ENCODE assay signal across 8 cellular contexts in genomic region chr9:130770679-130771442, GRCh38.
DNase-seq lines count a peak whose midpoint lies in the region; ATAC-seq and TF ChIP-seq lines count a peak whose summit lies in the region.

No MANE protein-coding gene starts in this region.

- H3K9me3 ChIP-seq in psoas muscle, result peaks cover 11% of the 10 kb centered on the region

- peak; percentile 77 for TF ChIP-seq CTCF in AG10803 (conservative IDR thresholded peaks at IDR 0.05; ENCODE audit: low read length)
- peak; percentile 43; the same call in 1 of the 2 replicates for TF ChIP-seq CTCF in GM12875 (IDR thresholded peaks at IDR 0.05; ENCODE audit: borderline replicate concordance, insufficient read depth, low read depth, low read length)
- TF ChIP-seq CTCF in VCaP (conservative IDR thresholded peaks at IDR 0.05), result peak; percentile 90
- peak; percentile 71 for TF ChIP-seq CTCF in psoas muscle (IDR thresholded peaks at IDR 0.05)

- H3K4me3 ChIP-seq in AG10803 (ENCODE audit: low read length), result no peak overlapping the region
- H3K4me3 ChIP-seq in GM12875 (ENCODE audit: low read depth, low read length), result no peak overlapping the region
- no peak overlapping the region for H3K4me3 ChIP-seq in psoas muscle

- WGBS in psoas muscle, 3 donors, result 47 to 56% (median 54%) methylated on average over 2 of the region's 2 CpGs

- DNase-seq in AG10803 (ENCODE audit: low read depth), result peak; percentile 71
- peak; percentile 16 for DNase-seq in NCI-H2171 (lab: John Stamatoyannopoulos, UW)
- DNase-seq in germinal center (ENCODE audit: low spot score), result peak; percentile 52
- no peak for DNase-seq in psoas muscle

- H3K27ac ChIP-seq in VCaP (no peak overlapping the region), psoas muscle (no peak overlapping the region)

- intact Hi-C loops in psoas muscle (cut with DNase I), result loop anchor here (2.0 to 5.0 kb wide), 2 partner anchors 91 to 92 kb away; no protein-coding TSS in a partner anchor

- ATAC-seq in psoas muscle, result peak; percentile 43 to 73 (median 60)
- ATAC-seq in GM19035 (IDR thresholded peaks at IDR 0.05; ENCODE audit: unreplicated experiment), result no peak
- ATAC-seq in HG02852 (IDR thresholded peaks at IDR 0.05; ENCODE audit: unreplicated experiment), result no peak

- H3K36me3 ChIP-seq in psoas muscle (ENCODE audit: insufficient read depth in 1 of 2, low read depth in 1 of 2), result no peaks in the 10 kb centered on the region

- peaks cover 21% of the 10 kb centered on the region for H3K4me1 ChIP-seq in psoas muscle

- H3K27me3 ChIP-seq in psoas muscle (ENCODE audit: insufficient read depth in 3 of 3, low read length in 2 of 3), result no peaks in the 10 kb centered on the region

Comparison
In these comparisons a context has a peak if more than half of its experiments do, and no peak if none do; other contexts are left out.
1. DNase-seq: peak in AG10803 (single experiment), NCI-H2171 (single experiment) and germinal center (single experiment); none in psoas muscle (0 of 2).
2. ATAC-seq: peak in psoas muscle (4 of 4); none in GM19035 (single experiment) and HG02852 (single experiment).
3. Peak in every context shown above with its lines, with median percentiles within 50 percentile points of each other: CTCF ChIP-seq.